Comparison of ENCODE assay signal across 8 cellular contexts in the genomic region with DNA sequence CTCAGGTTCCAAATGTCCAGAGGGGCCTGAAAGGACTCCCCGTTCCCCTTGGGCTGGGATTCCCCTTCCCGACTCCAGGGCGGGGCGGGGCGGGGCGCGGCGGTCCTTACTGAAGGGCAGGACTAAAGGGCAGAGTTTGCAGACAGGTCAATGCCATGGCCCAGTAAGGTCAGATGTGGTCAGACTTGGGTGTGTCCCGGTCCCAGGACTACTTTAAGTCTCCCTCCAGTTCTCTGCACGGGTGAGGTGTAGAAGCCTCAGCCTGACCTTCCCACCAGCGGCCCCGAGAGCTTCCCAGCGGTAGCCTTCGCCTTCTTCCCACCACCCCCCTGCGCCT. TPM values are rescaled to one million over a fixed set of nuclear protein-coding genes. Genes with fewer than 3 reads are reported as not detected.
DNase-seq lines count a peak whose midpoint lies in the region; ATAC-seq and TF ChIP-seq lines count a peak whose summit lies in the region.

No MANE protein-coding gene starts in this region.

- POLR2A ChIA-PET in activated B cell treated with CpG ODN at 0.5 μM for 24 hours (lab: Charles Lee), result interaction anchor here (0.6 to 6.1 kb wide), 12 partner anchors 9 to 525 kb away, joined by 4 to 136 read pairs (median 8); partner anchors contain the start of genes CNTROB, CYB5D1, NAA38 and RNF227

- H3K27ac Mint-ChIP-seq in HFFc6 (peak overlapping the region; percentile 100), activated B cell treated with CpG ODN at 0.5 μM for 24 hours (peak overlapping the region; percentile 94)
- H3K27ac Mint-ChIP-seq in effector memory CD8-positive, alpha-beta T cell, result peak overlapping the region; percentile 99

- intact Hi-C loops in activated B cell treated with CpG ODN at 0.5 μM for 24 hours (cut with micrococcal nuclease), result loop anchor here (1.0 to 2.0 kb wide), 7 partner anchors 12 to 582 kb away; partner anchors contain the start of genes ELP5, NAA38 and TP53
- intact Hi-C loops in mucosa of descending colon (cut with DNase I, micrococcal nuclease), result no loop called here

- peak overlapping the region; percentile 94 for H3K27ac ChIP-seq in ACC112 (ENCODE audit: low read depth, low read length)
- H3K27ac ChIP-seq in tibial nerve, result peak overlapping the region; percentile 96 to 99 (median 98)

- H3K9me3 Mint-ChIP-seq in HFFc6 (no peaks in the 10 kb centered on the region), activated B cell treated with CpG ODN at 0.5 μM for 24 hours (no peaks in the 10 kb centered on the region)
- no peaks in the 10 kb centered on the region for H3K9me3 Mint-ChIP-seq in effector memory CD8-positive, alpha-beta T cell

- H3K79me2 ChIP-seq in ACC112 (ENCODE audit: control insufficient read depth, insufficient read depth, low read length, unreplicated experiment), result peaks cover 11% of the 10 kb centered on the region

- H2AFZ ChIP-seq in ACC112 (ENCODE audit: low read length, unreplicated experiment), result peak overlapping the region; percentile 96

- H3K4me1 ChIP-seq in ACC112 (ENCODE audit: control insufficient read depth, insufficient read depth, low read length, unreplicated experiment), result peaks cover 21% of the 10 kb centered on the region
- H3K4me1 ChIP-seq in mucosa of descending colon (ENCODE audit: low read depth), result peaks cover 38% of the 10 kb centered on the region
- H3K4me1 ChIP-seq in tibial nerve, result peaks cover 0 to 42% (median 32%) of the 10 kb centered on the region in 4 donors

- H3K36me3 ChIP-seq in ACC112 (ENCODE audit: insufficient read depth, low read length) (no peaks in the 10 kb centered on the region), mucosa of descending colon (ENCODE audit: low read depth) (no peaks in the 10 kb centered on the region), tibial nerve (no peaks in the 10 kb centered on the region)

- H3K4me3 ChIP-seq in ACC112 (ENCODE audit: low read depth, low read length) (peak overlapping the region; percentile 83), mucosa of descending colon (peak overlapping the region; percentile 42), tibial nerve (peak overlapping the region; percentile 65 to 95 (median 75))

- CTCF ChIA-PET in activated B cell treated with CpG ODN at 0.5 μM for 24 hours (lab: Charles Lee), result interaction anchor here (1.0 to 3.2 kb wide), 12 partner anchors 9 to 155 kb away, joined by 3 to 35 read pairs (median 6); partner anchors contain the start of genes CYB5D1 and NAA38

- WGBS in tibial nerve, 2 donors, result 0 to 1% methylated on average over 7 to 13 of the region's 15 CpGs

- TF ChIP-seq CTCF in HFFc6 (IDR thresholded peaks at IDR 0.05), result no peak
- TF ChIP-seq CTCF in activated B cell treated with CpG ODN at 0.5 μM for 24 hours (IDR thresholded peaks at IDR 0.05), result no peak
- no peak for TF ChIP-seq CTCF in mucosa of descending colon (IDR thresholded peaks at IDR 0.05)
- TF ChIP-seq CTCF in tibial nerve (IDR thresholded peaks at IDR 0.05), result no peak

- no peak for TF ChIP-seq POLR2A in tibial nerve (IDR thresholded peaks at IDR 0.05)

- H3K27me3 ChIP-seq in ACC112 (ENCODE audit: insufficient read depth, low read length), result no peaks in the 10 kb centered on the region
- H3K27me3 ChIP-seq in tibial nerve, result peaks cover 0 to 12% of the 10 kb centered on the region in 2 donors

- TF ChIP-seq EP300 in tibial nerve (IDR thresholded peaks at IDR 0.05), result no peak

- H3K4me1 Mint-ChIP-seq in HFFc6 (ENCODE audit: low read depth) (peaks cover 48% of the 10 kb centered on the region), activated B cell treated with CpG ODN at 0.5 μM for 24 hours (peaks cover 46% of the 10 kb centered on the region)
- H3K4me1 Mint-ChIP-seq in effector memory CD8-positive, alpha-beta T cell (ENCODE audit: low read depth in 2 of 2), result peaks cover 45% of the 10 kb centered on the region in 2 donors

- peak overlapping the region; percentile 99 for H3K4me3 Mint-ChIP-seq in HFFc6
- peak overlapping the region; percentile 97 for H3K4me3 Mint-ChIP-seq in activated B cell treated with CpG ODN at 0.5 μM for 24 hours
- H3K4me3 Mint-ChIP-seq in effector memory CD8-positive, alpha-beta T cell, result peak overlapping the region; percentile 89 to 93

- DNase-seq in HFFc6 (no peak), activated B cell treated with CpG ODN at 0.5 μM for 24 hours (no peak), mucosa of descending colon (peak; percentile 81 to 90 (median 87)), tibial nerve (ENCODE audit: low spot score in 2 of 2) (peak; percentile 58 to 63), D341Med (ENCODE audit: low spot score) (no peak), NOMO-1 (lab: John Stamatoyannopoulos, UW; ENCODE audit: unreplicated experiment in 2 of 2) (no peak)
- DNase-seq in effector memory CD8-positive, alpha-beta T cell, result no peak

- H3K27me3 Mint-ChIP-seq in HFFc6 (ENCODE audit: insufficient read depth), result peaks cover 22% of the 10 kb centered on the region
- H3K27me3 Mint-ChIP-seq in activated B cell treated with CpG ODN at 0.5 μM for 24 hours, result peaks cover 15% of the 10 kb centered on the region
- H3K27me3 Mint-ChIP-seq in effector memory CD8-positive, alpha-beta T cell, result peaks cover 7 to 37% of the 10 kb centered on the region in 2 donors

- ATAC-seq in activated B cell treated with CpG ODN at 0.5 μM for 24 hours (ENCODE audit: low read depth), result peak; percentile 4
- ATAC-seq in effector memory CD8-positive, alpha-beta T cell (replicated peaks), result peak; percentile 9
- ATAC-seq in mucosa of descending colon, result peak; percentile 12

- H3K9me3 ChIP-seq in mucosa of descending colon, result no peaks in the 10 kb centered on the region
- no peaks in the 10 kb centered on the region for H3K9me3 ChIP-seq in tibial nerve

- H3K36me3 Mint-ChIP-seq in HFFc6 (ENCODE audit: low read depth), result no peaks in the 10 kb centered on the region
- H3K36me3 Mint-ChIP-seq in activated B cell treated with CpG ODN at 0.5 μM for 24 hours (ENCODE audit: low read depth), result peaks cover 11% of the 10 kb centered on the region
- peaks cover 48% of the 10 kb centered on the region for H3K36me3 Mint-ChIP-seq in effector memory CD8-positive, alpha-beta T cell (ENCODE audit: insufficient read depth)

RNA-seq across cellular contexts. Expression of gene KDM6B, which starts 0.5 kb away (rescaled TPM):
- total RNA-seq in HFFc6 (2021; fragmentation: NEBNext Ultra II Directional; extraction: Animal tissue kit (Norgen Biotek cat#: 25700)), result 10 to 100 TPM; 10.4 to 15.2 (median 11.6) TPM
- total RNA-seq in activated B cell treated with CpG ODN at 0.5 μM for 24 hours (70.8 and 72.5 TPM in 2 replicates), mucosa of descending colon (10 to 100 TPM; 44.3 to 73.6 (median 54.6) TPM), tibial nerve (10 to 100 TPM in 2 of 4 donors, 1 to 10 TPM in 2; 7.5 to 10.8 (median 9.7) TPM)

RNA-seq across cellular contexts. Expression of gene TMEM88, which starts 20.3 kb away (rescaled TPM):
- 1 to 10 TPM in 2 of 6 experiments, under 1 TPM in 4; 0.40 to 1.3 (median 0.60) TPM for total RNA-seq in HFFc6 (2021; fragmentation: NEBNext Ultra II Directional; extraction: Animal tissue kit (Norgen Biotek cat#: 25700))
- total RNA-seq in activated B cell treated with CpG ODN at 0.5 μM for 24 hours (3.2 and 7.1 TPM in 2 replicates), mucosa of descending colon (1 to 10 TPM; 3.5 to 8.5 (median 6.9) TPM), tibial nerve (10 to 100 TPM in 3 of 4 donors, 1 to 10 TPM in 1; 9.2 to 41.7 (median 25.6) TPM)

RNA-seq across cellular contexts. Expression of gene NAA38, which starts 22.8 kb away (rescaled TPM):
- total RNA-seq in HFFc6 (2021; fragmentation: NEBNext Ultra II Directional; extraction: Animal tissue kit (Norgen Biotek cat#: 25700)), result 100 to 1,000 TPM; 104 to 122 (median 107) TPM
- total RNA-seq in activated B cell treated with CpG ODN at 0.5 μM for 24 hours, result 36.0 and 47.9 TPM in 2 replicates
- 10 to 100 TPM; 51.2 to 73.5 (median 58.2) TPM for total RNA-seq in mucosa of descending colon
- 100 to 1,000 TPM; 104 to 198 (median 167) TPM for total RNA-seq in tibial nerve

RNA-seq across cellular contexts. Expression of gene CYB5D1, which starts 23.3 kb away (rescaled TPM):
- 10 to 100 TPM in 4 of 6 experiments, 1 to 10 TPM in 2; 9.3 to 15.3 (median 10.5) TPM for total RNA-seq in HFFc6 (2021; fragmentation: NEBNext Ultra II Directional; extraction: Animal tissue kit (Norgen Biotek cat#: 25700))
- 5.4 and 6.1 TPM in 2 replicates for total RNA-seq in activated B cell treated with CpG ODN at 0.5 μM for 24 hours
- total RNA-seq in mucosa of descending colon, result 10 to 100 TPM; 11.5 to 17.0 (median 12.2) TPM
- 10 to 100 TPM in 2 of 4 donors, 1 to 10 TPM in 2; 9.4 to 13.6 (median 11.1) TPM for total RNA-seq in tibial nerve

RNA-seq across cellular contexts. Expression of gene CHD3, which starts 54.1 kb away (rescaled TPM):
- total RNA-seq in HFFc6 (2021; fragmentation: NEBNext Ultra II Directional; extraction: Animal tissue kit (Norgen Biotek cat#: 25700)), result 100 to 1,000 TPM in 4 of 6 experiments, 10 to 100 TPM in 2; 83.3 to 112 (median 110) TPM
- total RNA-seq in activated B cell treated with CpG ODN at 0.5 μM for 24 hours, result 103 and 109 TPM in 2 replicates
- total RNA-seq in mucosa of descending colon, result 100 to 1,000 TPM in 1 of 3 donors, 10 to 100 TPM in 2; 52.7 to 151 (median 56.5) TPM
- total RNA-seq in tibial nerve, result 100 to 1,000 TPM in 3 of 4 donors, 10 to 100 TPM in 1; 80.4 to 202 (median 125) TPM

Comparison
In these comparisons a context has a peak if more than half of its experiments do, and no peak if none do; other contexts are left out.
1. DNase-seq: peak in mucosa of descending colon (3 of 3) and tibial nerve (2 of 2); none in HFFc6 (single experiment), activated B cell treated with CpG ODN at 0.5 μM for 24 hours (single experiment), effector memory CD8-positive, alpha-beta T cell (0 of 3), D341Med (single experiment) and NOMO-1 (0 of 2).
2. Peak in every context shown above with its lines, with median percentiles within 50 percentile points of each other: H3K4me3 ChIP-seq, H3K27ac Mint-ChIP-seq, H3K4me3 Mint-ChIP-seq and ATAC-seq.